Comparison of ENCODE assay signal across 22 cellular contexts in genomic region chr9:104931256-104931655, GRCh38.
"Had no signal": no experiment of that assay in that cellular context is flagged by ENCODE, and none has a peak within 500 bp of the region (broad histone marks: within the 10 kb centered on the region; RNA-seq: fewer than 3 reads in every experiment).

No MANE protein-coding gene starts in this region.

- H3K4me3 ChIP-seq: MG63, SJSA1, SK-N-MC had no signal

- DNase-seq: Karpas-422, KG1, MG63, NCI-H1092, NCI-H1105 treated with DMSO at 0.1 percent for 48 hours, NCI-H1417 treated with DMSO at 0.1 percent for 48 hours, NCI-H146, NCI-H1694 treated with DMSO at 0.1 percent for 48 hours, NCI-H1930, NCI-H2081 treated with DMSO at 0.1 percent for 48 hours, NCI-H2171, NCI-H226, NCI-H446, NCI-H510A, NCI-H524 treated with DMSO at 0.1 percent for 48 hours, NCI-H69, NCI-H774, Right ventricle myocardium superior, RPMI8226, SIG-M5 had no signal

- H3K9me3 ChIP-seq: MG63, SJSA1 had no signal
